ENCODE assay signal across 1 cellular context in the genomic region with DNA sequence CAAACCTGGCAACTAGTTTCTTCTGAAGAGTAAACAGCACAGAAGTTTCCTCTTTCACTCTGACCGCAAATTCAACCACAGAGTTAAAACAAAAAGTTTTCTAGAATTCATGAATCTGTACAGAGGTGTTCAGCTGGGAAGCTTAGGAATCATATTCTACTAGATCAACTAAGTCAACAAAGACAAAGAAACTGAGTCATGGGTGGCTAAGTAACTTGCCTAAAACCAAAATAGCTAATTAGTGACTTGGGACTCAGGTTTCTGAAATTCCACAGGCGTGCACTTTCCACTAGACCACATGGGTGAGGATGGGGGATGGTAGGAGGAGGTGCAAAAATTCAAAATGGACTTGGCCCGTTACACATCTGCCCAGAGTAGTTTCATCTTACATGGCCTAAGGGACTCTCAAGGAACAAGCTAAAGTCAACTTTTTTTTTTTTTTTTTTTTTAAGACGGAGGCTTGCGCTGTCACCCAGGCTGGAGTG.
TF ChIP-seq lines count a peak whose summit lies in the region.

No MANE protein-coding gene starts in this region.

TF ChIP-seq in HCT116, 20 proteins besides CTCF, POLR2A, EP300 and RAD21 (continued from another document):
- TF ChIP-seq, protein P1, sequence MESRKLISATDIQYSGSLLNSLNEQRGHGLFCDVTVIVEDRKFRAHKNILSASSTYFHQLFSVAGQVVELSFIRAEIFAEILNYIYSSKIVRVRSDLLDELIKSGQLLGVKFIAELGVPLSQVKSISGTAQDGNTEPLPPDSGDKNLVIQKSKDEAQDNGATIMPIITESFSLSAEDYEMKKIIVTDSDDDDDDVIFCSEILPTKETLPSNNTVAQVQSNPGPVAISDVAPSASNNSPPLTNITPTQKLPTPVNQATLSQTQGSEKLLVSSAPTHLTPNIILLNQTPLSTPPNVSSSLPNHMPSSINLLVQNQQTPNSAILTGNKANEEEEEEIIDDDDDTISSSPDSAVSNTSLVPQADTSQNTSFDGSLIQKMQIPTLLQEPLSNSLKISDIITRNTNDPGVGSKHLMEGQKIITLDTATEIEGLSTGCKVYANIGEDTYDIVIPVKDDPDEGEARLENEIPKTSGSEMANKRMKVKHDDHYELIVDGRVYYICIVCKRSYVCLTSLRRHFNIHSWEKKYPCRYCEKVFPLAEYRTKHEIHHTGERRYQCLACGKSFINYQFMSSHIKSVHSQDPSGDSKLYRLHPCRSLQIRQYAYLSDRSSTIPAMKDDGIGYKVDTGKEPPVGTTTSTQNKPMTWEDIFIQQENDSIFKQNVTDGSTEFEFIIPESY (IDR thresholded peaks at IDR 0.05; ENCODE audit: extremely low read depth, insufficient replicate concordance, low read length): no peak
